ENCODE assay signal across 1 cellular context in the genomic region with DNA sequence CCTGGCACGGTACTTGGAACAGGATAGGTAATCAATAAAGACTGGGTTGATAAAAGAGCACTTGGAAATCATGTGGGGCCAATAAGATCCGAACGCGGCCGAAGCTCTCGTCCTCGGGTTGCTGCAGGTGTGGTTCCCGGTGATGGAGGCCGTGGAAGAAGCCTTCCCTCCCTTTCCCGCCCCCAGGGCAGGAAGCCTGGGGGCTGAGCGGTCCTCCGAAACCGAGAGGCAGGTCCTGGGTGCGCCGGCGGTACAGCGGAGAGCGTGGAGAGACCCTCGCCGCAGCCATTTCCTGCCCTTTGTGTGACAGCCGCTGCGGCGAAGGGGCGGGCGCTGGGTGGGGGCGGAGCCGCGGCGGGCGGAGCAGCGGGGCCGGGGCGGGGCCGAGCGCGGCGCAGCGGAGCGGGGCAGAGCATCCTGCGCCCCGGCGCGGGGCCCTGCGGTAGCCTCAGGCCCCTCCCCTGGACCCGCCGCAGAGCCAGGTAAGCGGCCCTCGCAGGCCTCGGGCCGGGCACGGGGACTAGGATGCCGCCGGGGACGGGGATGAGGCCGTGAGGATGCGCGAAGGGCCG.
TF ChIP-seq lines count a peak whose summit lies in the region.

Gene CYFIP2, plus strand, starts transcription at position 410 of the 572 bp plus-strand sequence. CDS start 19,239 bp downstream, outside the sequence.

TF ChIP-seq in GM12878, 131 proteins besides CTCF, POLR2A, EP300 and RAD21 (continued from another document and continues in another):
- TF ChIP-seq CUX1 (IDR thresholded peaks at IDR 0.05; ENCODE audit: insufficient replicate concordance, low read depth, low read length): no peak
- TF ChIP-seq TBL1XR1 (IDR thresholded peaks at IDR 0.05; ENCODE audit: low read depth, low read length): no peak
- TF ChIP-seq HDAC6 (IDR thresholded peaks at IDR 0.05; ENCODE audit: unreplicated experiment): no peak
- no peak for TF ChIP-seq GATAD2B (conservative IDR thresholded peaks at IDR 0.05; ENCODE audit: low read depth)
- TF ChIP-seq CBFB (IDR thresholded peaks at IDR 0.05; ENCODE audit: low read depth): peak; percentile 63; the same call in 1 of the 2 replicates
- TF ChIP-seq SIX5 (IDR thresholded peaks at IDR 0.05; ENCODE audit: low read depth, low read length, severe bottlenecking): no peak
- no peak for TF ChIP-seq PAX8 (IDR thresholded peaks at IDR 0.05)
- TF ChIP-seq CBX5 (IDR thresholded peaks at IDR 0.05; ENCODE audit: low read depth): no peak
- no peak for TF ChIP-seq SREBF1 (IDR thresholded peaks at IDR 0.05; ENCODE audit: low read length)
- TF ChIP-seq E2F8 (IDR thresholded peaks at IDR 0.05; ENCODE audit: low read depth, partially characterized antibody): no peak
- no peak for TF ChIP-seq NFYA (IDR thresholded peaks at IDR 0.05; ENCODE audit: borderline replicate concordance, low read depth, low read length)
- TF ChIP-seq SMAD1 (IDR thresholded peaks at IDR 0.05; ENCODE audit: low read depth, partially characterized antibody): no peak
- TF ChIP-seq, protein P1, sequence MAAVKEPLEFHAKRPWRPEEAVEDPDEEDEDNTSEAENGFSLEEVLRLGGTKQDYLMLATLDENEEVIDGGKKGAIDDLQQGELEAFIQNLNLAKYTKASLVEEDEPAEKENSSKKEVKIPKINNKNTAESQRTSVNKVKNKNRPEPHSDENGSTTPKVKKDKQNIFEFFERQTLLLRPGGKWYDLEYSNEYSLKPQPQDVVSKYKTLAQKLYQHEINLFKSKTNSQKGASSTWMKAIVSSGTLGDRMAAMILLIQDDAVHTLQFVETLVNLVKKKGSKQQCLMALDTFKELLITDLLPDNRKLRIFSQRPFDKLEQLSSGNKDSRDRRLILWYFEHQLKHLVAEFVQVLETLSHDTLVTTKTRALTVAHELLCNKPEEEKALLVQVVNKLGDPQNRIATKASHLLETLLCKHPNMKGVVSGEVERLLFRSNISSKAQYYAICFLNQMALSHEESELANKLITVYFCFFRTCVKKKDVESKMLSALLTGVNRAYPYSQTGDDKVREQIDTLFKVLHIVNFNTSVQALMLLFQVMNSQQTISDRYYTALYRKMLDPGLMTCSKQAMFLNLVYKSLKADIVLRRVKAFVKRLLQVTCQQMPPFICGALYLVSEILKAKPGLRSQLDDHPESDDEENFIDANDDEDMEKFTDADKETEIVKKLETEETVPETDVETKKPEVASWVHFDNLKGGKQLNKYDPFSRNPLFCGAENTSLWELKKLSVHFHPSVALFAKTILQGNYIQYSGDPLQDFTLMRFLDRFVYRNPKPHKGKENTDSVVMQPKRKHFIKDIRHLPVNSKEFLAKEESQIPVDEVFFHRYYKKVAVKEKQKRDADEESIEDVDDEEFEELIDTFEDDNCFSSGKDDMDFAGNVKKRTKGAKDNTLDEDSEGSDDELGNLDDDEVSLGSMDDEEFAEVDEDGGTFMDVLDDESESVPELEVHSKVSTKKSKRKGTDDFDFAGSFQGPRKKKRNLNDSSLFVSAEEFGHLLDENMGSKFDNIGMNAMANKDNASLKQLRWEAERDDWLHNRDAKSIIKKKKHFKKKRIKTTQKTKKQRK (IDR thresholded peaks at IDR 0.05; ENCODE audit: low read depth, low read length): no peak
- peak; percentile 45; the same call in 1 of the 2 replicates for TF ChIP-seq TAF1 (IDR thresholded peaks at IDR 0.05; ENCODE audit: borderline replicate concordance, low read depth, low read length)
- no peak for TF ChIP-seq ZZZ3 (IDR thresholded peaks at IDR 0.05; ENCODE audit: control insufficient read depth, insufficient read length, low read depth)
- no peak for TF ChIP-seq YBX1 (IDR thresholded peaks at IDR 0.05)
- TF ChIP-seq CREB1 (IDR thresholded peaks at IDR 0.05; ENCODE audit: low read depth): no peak
- TF ChIP-seq SIN3A (IDR thresholded peaks at IDR 0.05; ENCODE audit: low read depth, low read length): 0 out of 2 replicates have a peak, but pooled peaks have one; percentile 21
- TF ChIP-seq PKNOX1 (IDR thresholded peaks at IDR 0.05): peak; percentile 78
- 0 out of 2 replicates have a peak, but pooled peaks have one; percentile 27 for TF ChIP-seq CHD2 (IDR thresholded peaks at IDR 0.05; ENCODE audit: borderline replicate concordance, low read depth, low read length)
- TF ChIP-seq YY1 (IDR thresholded peaks at IDR 0.05; ENCODE audit: low read depth, low read length): peak; percentile 86
- TF ChIP-seq ZNF592 (IDR thresholded peaks at IDR 0.05): no peak
- no peak for TF ChIP-seq FOS (IDR thresholded peaks at IDR 0.05; ENCODE audit: borderline replicate concordance, extremely low read depth, insufficient read length)
- TF ChIP-seq ZNF384 (IDR thresholded peaks at IDR 0.05; ENCODE audit: borderline replicate concordance, low read depth, low read length): no peak
- TF ChIP-seq ZBTB33 (IDR thresholded peaks at IDR 0.05): no peak
- TF ChIP-seq ZNF274 (IDR thresholded peaks at IDR 0.05; ENCODE audit: insufficient read depth, insufficient read length): no peak
- TF ChIP-seq PRDM15 (CRISPR knock-in tag; IDR thresholded peaks at IDR 0.05): no peak
- no peak for TF ChIP-seq TCF7 (IDR thresholded peaks at IDR 0.05; ENCODE audit: borderline replicate concordance)
- no peak; the same call in 1 of the 2 replicates for TF ChIP-seq PAX5 (IDR thresholded peaks at IDR 0.05; ENCODE audit: borderline replicate concordance, low read depth, low read length)
- no peak for TF ChIP-seq BACH1 (IDR thresholded peaks at IDR 0.05; ENCODE audit: borderline replicate concordance)
